18 cellular contexts compared by ENCODE assay signal in the genomic region with DNA sequence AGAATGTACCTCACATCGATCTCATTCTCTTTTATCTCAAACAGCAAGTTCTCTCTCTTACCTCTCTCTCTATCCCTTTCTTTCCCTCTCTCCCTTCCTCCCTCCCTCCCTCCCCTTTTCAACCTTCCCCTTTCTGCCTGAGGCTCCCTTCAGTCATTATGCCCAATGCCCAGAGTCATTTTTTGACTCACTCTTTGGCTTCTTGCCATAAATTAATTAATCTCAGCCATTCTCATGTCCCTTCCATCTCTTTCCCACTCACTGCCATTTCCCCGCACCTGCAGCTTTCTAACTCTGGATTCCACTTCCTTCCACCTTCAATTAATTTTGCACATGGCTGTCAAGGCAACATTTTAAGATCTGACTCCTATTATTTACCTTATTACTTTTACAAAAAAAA.
DNase-seq lines count a peak whose midpoint lies in the region; ATAC-seq, FAIRE-seq and TF ChIP-seq lines count a peak whose summit lies in the region.
"Had no signal": no experiment of that assay in that cellular context is flagged by ENCODE, and none has a peak within 500 bp of the region (broad histone marks: within the 10 kb centered on the region; RNA-seq: fewer than 3 reads in every experiment).

No MANE protein-coding gene starts in this region.

- H3K4me3 ChIP-seq in A673 (ENCODE audit: low read depth, low read length, poor library complexity, severe bottlenecking) (no peak overlapping the region), HFF-Myc (replicated peaks; ENCODE audit: low read depth, low read length) (no peak overlapping the region), bronchial epithelial cell (ENCODE audit: low read depth, low read length) (no peak overlapping the region)
- H3K4me3 ChIP-seq: skin epidermis, uterus had no signal

- no peak for FAIRE-seq in bronchial epithelial cell (lab: Jason Lieb, UNC)
- FAIRE-seq: endometrium had no signal

- H3K27me3 ChIP-seq in A673 (replicated peaks; ENCODE audit: insufficient read depth, low read depth, low read length, poor library complexity) = no peaks in the 10 kb centered on the region
- H3K27me3 ChIP-seq in bronchial epithelial cell (ENCODE audit: control insufficient read depth, insufficient read depth, low read length) = no peaks in the 10 kb centered on the region
- H3K27me3 ChIP-seq: uterus had no signal

- H3K27ac ChIP-seq in A673 (ENCODE audit: low read depth, low read length, poor library complexity, severe bottlenecking) = no peak overlapping the region
- H3K27ac ChIP-seq: skin epidermis, uterus had no signal

- TF ChIP-seq CTCF in A673 (conservative IDR thresholded peaks at IDR 0.05; ENCODE audit: low read depth, low read length) (no peak), HFF-Myc (IDR thresholded peaks at IDR 0.05; ENCODE audit: low read depth, low read length, missing control alignments) (no peak), bronchial epithelial cell (IDR thresholded peaks at IDR 0.05; ENCODE audit: insufficient read depth, low read length, severe bottlenecking) (no peak)

- BruUV-seq in A673 (replicated peaks; lab: Mats Ljungman, UMichigan) = no TSS peak

- intact Hi-C loops in A673 (cut with micrococcal nuclease; ENCODE audit: unreplicated experiment) (no loop called here), left ventricle myocardium superior (cut with micrococcal nuclease) (no loop called here)

- POLR2A ChIA-PET in A673 (lab: Charles Lee; ENCODE audit: low non-redundant PET) = no interaction called here

- CTCF ChIA-PET in A673 (lab: Charles Lee) = no interaction called here

- ATAC-seq in HG02571 (IDR thresholded peaks at IDR 0.05; ENCODE audit: unreplicated experiment) (no peak), left ventricle myocardium superior (no peak), GM21447 (IDR thresholded peaks at IDR 0.05; ENCODE audit: unreplicated experiment) (no peak)

- H3K9me3 ChIP-seq in A673 (ENCODE audit: low read depth, low read length, poor library complexity, severe bottlenecking) = no peaks in the 10 kb centered on the region
- H3K9me3 ChIP-seq: uterus had no signal

- peak; percentile 77 for DNase-seq in A673 (ENCODE audit: low spot score)
- DNase-seq in HFF-Myc (ENCODE audit: extremely low read depth, low read depth) = peak; percentile 52
- DNase-seq in NCI-H446 treated with DMSO at 0.1 percent for 48 hours (lab: John Stamatoyannopoulos, UW) = peak; percentile 68
- DNase-seq in bronchial epithelial cell (ENCODE audit: low read depth) = peak; percentile 46
- DNase-seq in activated effector memory CD4-positive, alpha-beta T cell treated with anti-CD3 and anti-CD28 coated beads, Interleukin-2, amount 50 U/mL, for 16 hours = no peak
- no peak for DNase-seq in left ventricle myocardium superior
- DNase-seq: activated CD4-positive, alpha-beta T cell treated with anti-CD3 and anti-CD28 coated beads for 48 hours; activated naive CD8-positive, alpha-beta T cell treated with anti-CD3 and anti-CD28 coated beads, Interleukin-2, amount 10 ng/mL, durations not matched to agents 7 days and 5 days; DMS79; MM.1S; NCI-H526 treated with DMSO at 0.1 percent for 48 hours; stimulated activated naive CD4-positive, alpha-beta T cell; T-helper 2 cell; uterus had no signal

- no peaks in the 10 kb centered on the region for H3K36me3 ChIP-seq in A673 (ENCODE audit: insufficient read depth, low read length, poor library complexity, severe bottlenecking)
- no peaks in the 10 kb centered on the region for H3K36me3 ChIP-seq in bronchial epithelial cell (ENCODE audit: control insufficient read depth, insufficient read depth, low read length)
- H3K36me3 ChIP-seq: uterus had no signal

- H3K4me1 ChIP-seq in A673 (ENCODE audit: insufficient read depth, low read length, poor library complexity, severe bottlenecking) = peaks cover 4% of the 10 kb centered on the region
- H3K4me1 ChIP-seq: uterus had no signal

Comparison
In these comparisons a context has a peak if more than half of its experiments do, and no peak if none do; other contexts are left out.
1. DNase-seq: peak in A673 (single experiment), HFF-Myc (single experiment), NCI-H446 treated with DMSO at 0.1 percent for 48 hours (single experiment) and bronchial epithelial cell (single experiment); none in activated effector memory CD4-positive, alpha-beta T cell treated with anti-CD3 and anti-CD28 coated beads, Interleukin-2, amount 50 U/mL, for 16 hours (single experiment) and left ventricle myocardium superior (single experiment).